Comparison of ENCODE assay signal across 11 cellular contexts in the genomic region with DNA sequence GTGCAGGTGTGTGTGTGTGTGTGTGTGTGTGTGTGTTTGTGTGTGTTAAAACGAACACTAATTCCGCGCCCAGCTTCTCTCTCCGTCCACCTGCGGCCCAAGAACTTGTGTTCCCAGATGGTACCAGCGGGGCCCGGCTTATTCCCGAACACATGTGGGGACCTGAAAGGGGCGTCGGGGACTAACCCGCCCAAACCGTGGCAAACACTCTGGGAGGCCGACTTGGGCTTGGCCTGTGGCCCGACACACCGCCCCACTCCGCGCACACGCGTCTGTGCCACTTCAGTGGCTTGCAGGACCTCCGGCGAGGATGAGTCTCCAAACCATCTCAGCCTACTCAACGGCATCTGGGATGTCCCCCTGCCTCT. TPM values are rescaled to one million over a fixed set of nuclear protein-coding genes. Genes with fewer than 3 reads are reported as not detected.
A peak's percentile ranks its signal among the peaks of the same experiment; 100 is the strongest.
DNase-seq lines count a peak whose midpoint lies in the region; ATAC-seq and TF ChIP-seq lines count a peak whose summit lies in the region.
"Had no signal": no experiment of that assay in that cellular context is flagged by ENCODE, and none has a peak within 500 bp of the region (broad histone marks: within the 10 kb centered on the region; RNA-seq: fewer than 3 reads in every experiment).

No MANE protein-coding gene starts in this region.

- intact Hi-C loops in right lobe of liver (cut with DNase I): no loop called here

- no peaks in the 10 kb centered on the region for H3K36me3 Mint-ChIP-seq in brain

- H3K27me3 Mint-ChIP-seq in brain: peaks cover 47% of the 10 kb centered on the region

- TF ChIP-seq CTCF in brain (conservative IDR thresholded peaks at IDR 0.05) (no peak), right lobe of liver (IDR thresholded peaks at IDR 0.05) (no peak), suprapubic skin (IDR thresholded peaks at IDR 0.05) (no peak)

- TF ChIP-seq POLR2A in right lobe of liver (IDR thresholded peaks at IDR 0.05) (no peak), suprapubic skin (IDR thresholded peaks at IDR 0.05) (no peak)

- H3K9me3 ChIP-seq in right lobe of liver (no peaks in the 10 kb centered on the region), suprapubic skin (no peaks in the 10 kb centered on the region)

- peak in 2 of 4 donors; percentile 10 to 18 for ATAC-seq in right lobe of liver
- ATAC-seq in HG02588 (IDR thresholded peaks at IDR 0.05; ENCODE audit: unreplicated experiment): no peak

- H3K4me3 Mint-ChIP-seq in brain: peak overlapping the region; percentile 73 to 81 (median 79)
- H3K4me3 Mint-ChIP-seq: activated T-helper 1 cell treated with anti-CD3 and anti-CD28 coated beads, Interleukin-12 subunit alpha, Interleukin-12 subunit beta, Interleukin-2, Interleukin-4 antibody, amounts not matched to agents 30 ng/mL and 10 ng/mL and 1 ng/mL, durations not matched to agents 14 hours and 24 hours and 36 hours had no signal

- H3K27ac Mint-ChIP-seq in brain: no peak overlapping the region
- H3K27ac Mint-ChIP-seq: activated T-helper 1 cell treated with anti-CD3 and anti-CD28 coated beads, Interleukin-12 subunit alpha, Interleukin-12 subunit beta, Interleukin-2, Interleukin-4 antibody, amounts not matched to agents 30 ng/mL and 10 ng/mL and 1 ng/mL, durations not matched to agents 14 hours and 24 hours and 36 hours had no signal

- 14% methylated on average over 9 of the region's 22 CpGs for WGBS in right lobe of liver (ENCODE audit: insufficient coverage, low coverage, low lambda C conversion rate, missing lambda C conversion rate)
- WGBS in suprapubic skin: 70% methylated on average over 2 of the region's 22 CpGs

- H3K36me3 ChIP-seq in right lobe of liver (no peaks in the 10 kb centered on the region), suprapubic skin (no peaks in the 10 kb centered on the region)

- H3K27me3 ChIP-seq in right lobe of liver: peaks cover 0 to 17% of the 10 kb centered on the region in 2 donors
- H3K27me3 ChIP-seq in suprapubic skin: peaks cover 50% of the 10 kb centered on the region

- TF ChIP-seq EP300 in suprapubic skin (IDR thresholded peaks at IDR 0.05): no peak

- H3K27ac ChIP-seq in right lobe of liver: no peak overlapping the region
- no peak overlapping the region for H3K27ac ChIP-seq in suprapubic skin
- H3K27ac ChIP-seq: 22Rv1 had no signal

- H3K4me1 ChIP-seq in right lobe of liver (peaks cover 0 to 13% (median 0%) of the 10 kb centered on the region in 4 donors), suprapubic skin (peaks cover 24% of the 10 kb centered on the region)

- no peaks in the 10 kb centered on the region for H3K9me3 Mint-ChIP-seq in brain
- H3K9me3 Mint-ChIP-seq: activated T-helper 1 cell treated with anti-CD3 and anti-CD28 coated beads, Interleukin-12 subunit alpha, Interleukin-12 subunit beta, Interleukin-2, Interleukin-4 antibody, amounts not matched to agents 30 ng/mL and 10 ng/mL and 1 ng/mL, durations not matched to agents 14 hours and 24 hours and 36 hours had no signal

- H3K4me3 ChIP-seq in right lobe of liver: peak overlapping the region; percentile 21 to 36 (median 23)
- peak overlapping the region; percentile 67 for H3K4me3 ChIP-seq in suprapubic skin

- H3K4me1 Mint-ChIP-seq in brain: peaks cover 37% of the 10 kb centered on the region

- DNase-seq in DMS53 (lab: John Stamatoyannopoulos, UW) (peak; percentile 21), DMS53 treated with DMSO at 0.1 percent for 48 hours (lab: John Stamatoyannopoulos, UW; ENCODE audit: unreplicated experiment) (no peak), right lobe of liver (no peak), suprapubic skin (ENCODE audit: low spot score in 2 of 2) (no peak), NCI-H345 (lab: John Stamatoyannopoulos, UW) (no peak)
- no peak for DNase-seq in stimulated activated CD8-positive, alpha-beta memory T cell treated with anti-CD3 and anti-CD28 coated beads, Interleukin-4, amount 100 ng/mL, for 48 hours
- DNase-seq: NCI-H748 treated with DMSO at 0.1 percent for 48 hours had no signal

RNA-seq across cellular contexts. Expression of gene HHIP, which starts 0.9 kb away (rescaled TPM):
- 5.3 TPM for polyA plus RNA-seq in brain (ENCODE audit: insufficient read depth, low read depth, low replicate concordance)
- 10 to 100 TPM in 2 of 6 experiments, 1 to 10 TPM in 4; 3.3 to 17.5 (median 6.3) TPM for total RNA-seq in right lobe of liver
- total RNA-seq in suprapubic skin: under 1 TPM in 2 of 4 donors, not detected in 2; 0.10 to 0.34 TPM
- total RNA-seq: activated T-helper 1 cell treated with anti-CD3 and anti-CD28 coated beads, Interleukin-12 subunit alpha, Interleukin-12 subunit beta, Interleukin-2, Interleukin-4 antibody, amounts not matched to agents 30 ng/mL and 10 ng/mL and 1 ng/mL, durations not matched to agents 14 hours and 24 hours and 36 hours had no signal
